15 cellular contexts compared by ENCODE assay signal in the genomic region with DNA sequence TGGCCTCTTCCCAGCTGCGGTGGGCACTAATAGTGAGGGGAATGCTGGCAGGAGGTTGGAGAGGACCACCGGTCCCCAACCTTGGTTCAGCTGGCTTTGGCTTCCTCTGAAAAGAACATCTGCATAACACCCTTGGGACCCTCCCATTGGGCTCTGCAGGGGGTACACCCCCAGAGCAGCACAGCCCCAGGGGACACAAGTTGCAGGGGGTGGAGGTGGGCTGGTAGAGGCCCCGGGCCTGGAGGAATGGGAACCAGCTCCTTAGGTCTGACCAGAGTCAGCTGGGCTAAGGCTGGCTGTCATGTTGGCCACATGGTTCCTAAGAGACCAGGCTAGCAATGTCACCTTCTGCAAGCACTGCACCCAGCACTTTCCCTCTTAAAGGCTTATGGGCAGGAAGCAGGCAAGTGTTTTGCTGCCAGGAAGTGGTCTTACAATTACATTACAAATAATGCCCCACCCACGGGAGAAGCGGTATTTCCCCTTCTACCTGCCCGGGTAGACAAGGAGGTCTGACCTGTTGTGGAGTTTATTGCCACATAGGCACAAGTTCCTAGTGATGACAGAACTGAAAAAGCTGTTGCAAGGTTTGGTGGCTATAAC. TPM values are rescaled to one million over a fixed set of nuclear protein-coding genes. Genes with fewer than 3 reads are reported as not detected.
DNase-seq lines count a peak whose midpoint lies in the region; ATAC-seq and TF ChIP-seq lines count a peak whose summit lies in the region.
"Had no signal": no experiment of that assay in that cellular context is flagged by ENCODE, and none has a peak within 500 bp of the region (broad histone marks: within the 10 kb centered on the region; RNA-seq: fewer than 3 reads in every experiment).

No MANE protein-coding gene starts in this region.

- CTCF ChIA-PET in activated CD4-positive, alpha-beta T cell treated with anti-CD3 and anti-CD28 coated beads, Interleukin-2, amount 10 ng/mL, durations not matched to agents 7 days and 5 days (lab: Charles Lee), result interaction anchor here (1.2 to 1.5 kb wide), 2 partner anchors 13 to 15 kb away, joined by 3 read pairs; no protein-coding TSS in a partner anchor

- no peaks in the 10 kb centered on the region for H3K27me3 ChIP-seq in transverse colon
- H3K27me3 ChIP-seq: ascending aorta had no signal

- H3K4me3 Mint-ChIP-seq in activated T-helper 1 cell treated with anti-CD3 and anti-CD28 coated beads, Interleukin-12 subunit alpha, Interleukin-12 subunit beta, Interleukin-2, Interleukin-4 antibody, amounts not matched to agents 30 ng/mL and 10 ng/mL and 1 ng/mL, durations not matched to agents 14 hours and 24 hours and 36 hours, result no peak overlapping the region
- H3K4me3 Mint-ChIP-seq in activated CD4-positive, alpha-beta T cell treated with anti-CD3 and anti-CD28 coated beads, Interleukin-2, amount 10 ng/mL, durations not matched to agents 7 days and 5 days, result no peak overlapping the region
- H3K4me3 Mint-ChIP-seq: T-helper 2 cell treated with Interferon-gamma antibody and Interleukin-4, amounts not matched to agents 5 μg/mL and 100 μg/mL, for 36 hours had no signal

- no peaks in the 10 kb centered on the region for H3K9me3 Mint-ChIP-seq in activated T-helper 1 cell treated with anti-CD3 and anti-CD28 coated beads, Interleukin-12 subunit alpha, Interleukin-12 subunit beta, Interleukin-2, Interleukin-4 antibody, amounts not matched to agents 30 ng/mL and 10 ng/mL and 1 ng/mL, durations not matched to agents 14 hours and 24 hours and 36 hours
- no peaks in the 10 kb centered on the region for H3K9me3 Mint-ChIP-seq in activated CD4-positive, alpha-beta T cell treated with anti-CD3 and anti-CD28 coated beads, Interleukin-2, amount 10 ng/mL, durations not matched to agents 7 days and 5 days
- H3K9me3 Mint-ChIP-seq: T-helper 2 cell treated with Interferon-gamma antibody and Interleukin-4, amounts not matched to agents 5 μg/mL and 100 μg/mL, for 36 hours had no signal

- TF ChIP-seq POLR2A in transverse colon (IDR thresholded peaks at IDR 0.05), result no peak

- ATAC-seq in GM21515 (IDR thresholded peaks at IDR 0.05; ENCODE audit: unreplicated experiment) (no peak), GM19328 (IDR thresholded peaks at IDR 0.05; ENCODE audit: unreplicated experiment) (no peak)

- no peaks in the 10 kb centered on the region for H3K27me3 Mint-ChIP-seq in activated T-helper 1 cell treated with anti-CD3 and anti-CD28 coated beads, Interleukin-12 subunit alpha, Interleukin-12 subunit beta, Interleukin-2, Interleukin-4 antibody, amounts not matched to agents 30 ng/mL and 10 ng/mL and 1 ng/mL, durations not matched to agents 14 hours and 24 hours and 36 hours (ENCODE audit: insufficient read depth)
- no peaks in the 10 kb centered on the region for H3K27me3 Mint-ChIP-seq in activated CD4-positive, alpha-beta T cell treated with anti-CD3 and anti-CD28 coated beads, Interleukin-2, amount 10 ng/mL, durations not matched to agents 7 days and 5 days

- peaks cover 26% of the 10 kb centered on the region for H3K4me1 Mint-ChIP-seq in activated T-helper 1 cell treated with anti-CD3 and anti-CD28 coated beads, Interleukin-12 subunit alpha, Interleukin-12 subunit beta, Interleukin-2, Interleukin-4 antibody, amounts not matched to agents 30 ng/mL and 10 ng/mL and 1 ng/mL, durations not matched to agents 14 hours and 24 hours and 36 hours (ENCODE audit: low read depth)
- H3K4me1 Mint-ChIP-seq in activated CD4-positive, alpha-beta T cell treated with anti-CD3 and anti-CD28 coated beads, Interleukin-2, amount 10 ng/mL, durations not matched to agents 7 days and 5 days, result peaks cover 34% of the 10 kb centered on the region

- peaks cover 0 to 6% (median 2%) of the 10 kb centered on the region in 4 donors for H3K4me1 ChIP-seq in transverse colon
- H3K4me1 ChIP-seq: ascending aorta had no signal

- TF ChIP-seq EP300 in transverse colon (IDR thresholded peaks at IDR 0.05; ENCODE audit: low read depth), result no peak

- H3K4me3 ChIP-seq in transverse colon, result no peak overlapping the region
- H3K4me3 ChIP-seq: ascending aorta had no signal

- in situ Hi-C loops in transverse colon (cut with MboI; ENCODE audit: low pct_ligation_motif_present in 1 of 4, low pct_unique_long_range_greater_than_20kb in 1 of 4, low sequenced_read_pairs in 3 of 4), result no loop called here

- no peaks in the 10 kb centered on the region for H3K9me3 ChIP-seq in transverse colon
- H3K9me3 ChIP-seq: ascending aorta had no signal

- no peak for TF ChIP-seq CTCF in transverse colon (IDR thresholded peaks at IDR 0.05)

- H3K36me3 Mint-ChIP-seq in activated T-helper 1 cell treated with anti-CD3 and anti-CD28 coated beads, Interleukin-12 subunit alpha, Interleukin-12 subunit beta, Interleukin-2, Interleukin-4 antibody, amounts not matched to agents 30 ng/mL and 10 ng/mL and 1 ng/mL, durations not matched to agents 14 hours and 24 hours and 36 hours (ENCODE audit: low read depth), result peaks cover 4% of the 10 kb centered on the region
- H3K36me3 Mint-ChIP-seq in activated CD4-positive, alpha-beta T cell treated with anti-CD3 and anti-CD28 coated beads, Interleukin-2, amount 10 ng/mL, durations not matched to agents 7 days and 5 days (ENCODE audit: low read depth), result peaks cover 18% of the 10 kb centered on the region

- intact Hi-C loops in activated T-helper 1 cell treated with anti-CD3 and anti-CD28 coated beads, Interleukin-12 subunit alpha, Interleukin-12 subunit beta, Interleukin-2, Interleukin-4 antibody, amounts not matched to agents 30 ng/mL and 10 ng/mL and 1 ng/mL, durations not matched to agents 14 hours and 24 hours and 36 hours (cut with micrococcal nuclease), result no loop called here
- intact Hi-C loops in transverse colon (cut with DNase I; ENCODE audit: low total_unique reads), result no loop called here

- DNase-seq in activated T-helper 1 cell treated with Interleukin-2 at 50 U/mL for 16 hours (ENCODE audit: low read depth) (peak; percentile 5), epithelial cell of prostate (ENCODE audit: low read depth, low spot score) (peak; percentile 51), transverse colon (peak; percentile 36), GDM1 (lab: John Stamatoyannopoulos, UW) (no peak)
- DNase-seq in activated T-helper 1 cell treated with anti-CD3 and anti-CD28 coated beads, Interleukin-12 subunit alpha, Interleukin-12 subunit beta, Interleukin-2, Interleukin-4 antibody, amounts not matched to agents 30 ng/mL and 10 ng/mL and 1 ng/mL, durations not matched to agents 14 hours and 24 hours and 36 hours (ENCODE audit: low spot score), result no peak
- DNase-seq in activated CD4-positive, alpha-beta T cell treated with anti-CD3 and anti-CD28 coated beads, Interleukin-2, amount 10 ng/mL, durations not matched to agents 7 days and 5 days, result peak; percentile 64
- DNase-seq: dermis blood vessel endothelial cell, DMS79 treated with DMSO at 0.1 percent for 48 hours, NCI-H1105, posterior cingulate gyrus had no signal

- H3K27ac Mint-ChIP-seq in activated T-helper 1 cell treated with anti-CD3 and anti-CD28 coated beads, Interleukin-12 subunit alpha, Interleukin-12 subunit beta, Interleukin-2, Interleukin-4 antibody, amounts not matched to agents 30 ng/mL and 10 ng/mL and 1 ng/mL, durations not matched to agents 14 hours and 24 hours and 36 hours, result no peak overlapping the region
- H3K27ac Mint-ChIP-seq in activated CD4-positive, alpha-beta T cell treated with anti-CD3 and anti-CD28 coated beads, Interleukin-2, amount 10 ng/mL, durations not matched to agents 7 days and 5 days, result peak overlapping the region; percentile 84
- H3K27ac Mint-ChIP-seq: T-helper 2 cell treated with Interferon-gamma antibody and Interleukin-4, amounts not matched to agents 5 μg/mL and 100 μg/mL, for 36 hours had no signal

- H3K27ac ChIP-seq in epithelial cell of prostate (no peak overlapping the region), transverse colon (no peak overlapping the region)
- H3K27ac ChIP-seq: ascending aorta, RWPE1 had no signal

- POLR2A ChIA-PET in activated CD4-positive, alpha-beta T cell treated with anti-CD3 and anti-CD28 coated beads, Interleukin-2, amount 10 ng/mL, durations not matched to agents 7 days and 5 days (lab: Charles Lee), result no interaction called here

- no peaks in the 10 kb centered on the region for H3K36me3 ChIP-seq in transverse colon
- H3K36me3 ChIP-seq: ascending aorta had no signal

- 0 to 52% methylated on average over 3 to 6 of the region's 6 CpGs for whole genome bisulfite sequencing in transverse colon (ENCODE audit: low coverage in 1 of 2), 2 donors

RNA-seq across cellular contexts. Expression of gene GCNT4, which starts 18.1 kb away (rescaled TPM):
- 0.67 and 0.96 TPM in 2 replicates for total RNA-seq in activated T-helper 1 cell treated with anti-CD3 and anti-CD28 coated beads, Interleukin-12 subunit alpha, Interleukin-12 subunit beta, Interleukin-2, Interleukin-4 antibody, amounts not matched to agents 30 ng/mL and 10 ng/mL and 1 ng/mL, durations not matched to agents 14 hours and 24 hours and 36 hours
- total RNA-seq in activated CD4-positive, alpha-beta T cell treated with anti-CD3 and anti-CD28 coated beads, Interleukin-2, amount 10 ng/mL, durations not matched to agents 7 days and 5 days, result 1 to 10 TPM; 1.7 to 2.3 TPM
- total RNA-seq in transverse colon, result 10 to 100 TPM in 1 of 4 donors, 1 to 10 TPM in 3; 1.1 to 12.5 (median 2.7) TPM

Comparison
In these comparisons a context has a peak if more than half of its experiments do, and no peak if none do; other contexts are left out.
1. DNase-seq: peak in activated T-helper 1 cell treated with Interleukin-2 at 50 U/mL for 16 hours (single experiment), activated CD4-positive, alpha-beta T cell treated with anti-CD3 and anti-CD28 coated beads, Interleukin-2, amount 10 ng/mL, durations not matched to agents 7 days and 5 days (single experiment), epithelial cell of prostate (single experiment) and transverse colon (single experiment); none in activated T-helper 1 cell treated with anti-CD3 and anti-CD28 coated beads, Interleukin-12 subunit alpha, Interleukin-12 subunit beta, Interleukin-2, Interleukin-4 antibody, amounts not matched to agents 30 ng/mL and 10 ng/mL and 1 ng/mL, durations not matched to agents 14 hours and 24 hours and 36 hours (single experiment) and GDM1 (single experiment).